ENCODE assay signal across 18 cellular contexts in genomic region chr10:100485841-100486495, GRCh38. TPM values are rescaled to one million over a fixed set of nuclear protein-coding genes. Genes with fewer than 3 reads are reported as not detected.
DNase-seq lines count a peak whose midpoint lies in the region; ATAC-seq and TF ChIP-seq lines count a peak whose summit lies in the region.
"Had no signal": no experiment of that assay in that cellular context is flagged by ENCODE, and none has a peak within 500 bp of the region (broad histone marks: within the 10 kb centered on the region; RNA-seq: fewer than 3 reads in every experiment).

No MANE protein-coding gene starts in this region.

- H2AFZ ChIP-seq in neural progenitor cell (replicated peaks) = no peak overlapping the region

- H3K4me1 ChIP-seq in iPS-18a (ENCODE audit: control insufficient read depth, low read depth, low read length) (peaks cover 32% of the 10 kb centered on the region), neural progenitor cell (peaks cover 52% of the 10 kb centered on the region)

- CTCF ChIA-PET in WTC11 (lab: Charles Lee) = interaction anchor here (0.8 to 10.2 kb wide), 10 partner anchors 8 to 508 kb away, joined by 3 to 134 read pairs (median 4); partner anchors contain the start of genes HIF1AN, SCD and SEC31B
- CTCF ChIA-PET in T-cell (lab: Charles Lee) = interaction anchor here (0.8 to 6.7 kb wide), 5 partner anchors 23 to 38 kb away, joined by 3 to 61 read pairs (median 3); no protein-coding TSS in a partner anchor

- H3K4me3 Mint-ChIP-seq in WTC11 (peak overlapping the region; percentile 56), neural progenitor cell (peak overlapping the region; percentile 60), T-cell (no peak overlapping the region)
- H3K4me3 Mint-ChIP-seq: CD8-positive, alpha-beta T cell; IgD-negative memory B cell had no signal

- H3F3A ChIP-seq in neural progenitor cell (ENCODE audit: low read depth) = peaks cover 55% of the 10 kb centered on the region

- POLR2A ChIA-PET in WTC11 (lab: Charles Lee) = no interaction called here
- POLR2A ChIA-PET in T-cell (lab: Charles Lee) = no interaction called here

- H3K27ac Mint-ChIP-seq in WTC11 = peak overlapping the region; percentile 46; the same call in 1 of the 2 replicates
- peak overlapping the region; percentile 99 for H3K27ac Mint-ChIP-seq in neural progenitor cell
- no peak overlapping the region for H3K27ac Mint-ChIP-seq in T-cell
- H3K27ac Mint-ChIP-seq: CD8-positive, alpha-beta T cell; IgD-negative memory B cell had no signal

- peak overlapping the region; percentile 39 for H3K4me3 ChIP-seq in iPS-18a (ENCODE audit: low read length)
- H3K4me3 ChIP-seq in neural progenitor cell = peak overlapping the region; percentile 26

- no peak for TF ChIP-seq CTCF in WTC11 (IDR thresholded peaks at IDR 0.05)
- TF ChIP-seq CTCF in neural progenitor cell (IDR thresholded peaks at IDR 0.05) = no peak

- H3K27ac ChIP-seq in iPS-18a (ENCODE audit: low read length) (no peak overlapping the region), neural progenitor cell (peak overlapping the region; percentile 98)
- H3K27ac ChIP-seq: 22Rv1 had no signal

- peaks cover 11% of the 10 kb centered on the region for H3K36me3 Mint-ChIP-seq in WTC11
- H3K36me3 Mint-ChIP-seq in neural progenitor cell = peaks cover 35% of the 10 kb centered on the region
- H3K36me3 Mint-ChIP-seq in T-cell = peaks cover 38% of the 10 kb centered on the region

- H3K9me3 Mint-ChIP-seq in WTC11 (no peaks in the 10 kb centered on the region), neural progenitor cell (no peaks in the 10 kb centered on the region), T-cell (no peaks in the 10 kb centered on the region)
- H3K9me3 Mint-ChIP-seq: CD8-positive, alpha-beta T cell had no signal

- H3K27me3 ChIP-seq in iPS-18a (ENCODE audit: control insufficient read depth, insufficient read depth, low read length) (peaks cover 99% of the 10 kb centered on the region), neural progenitor cell (peaks cover 83% of the 10 kb centered on the region)

- H3K9me3 ChIP-seq in iPS-18a (ENCODE audit: control insufficient read depth, low read depth, low read length) (no peaks in the 10 kb centered on the region), neural progenitor cell (ENCODE audit: low read depth) (no peaks in the 10 kb centered on the region)

- H3K27me3 Mint-ChIP-seq in WTC11 (ENCODE audit: low read depth) = peaks cover 100% of the 10 kb centered on the region
- H3K27me3 Mint-ChIP-seq in neural progenitor cell (ENCODE audit: insufficient read depth, low read depth) = peaks cover 21% of the 10 kb centered on the region
- peaks cover 3% of the 10 kb centered on the region in 2 donors for H3K27me3 Mint-ChIP-seq in T-cell

- H3K4me1 Mint-ChIP-seq in WTC11 (peaks cover 47% of the 10 kb centered on the region), neural progenitor cell (peaks cover 68% of the 10 kb centered on the region), T-cell (peaks cover 11 to 22% (median 14%) of the 10 kb centered on the region in 3 donors)

- DNase-seq in NCI-H82 (lab: John Stamatoyannopoulos, UW) = peak; percentile 49
- DNase-seq in NCI-H82 treated with DMSO at 0.1 percent for 48 hours (lab: John Stamatoyannopoulos, UW; ENCODE audit: unreplicated experiment) = no peak
- DNase-seq in WTC11 (ENCODE audit: low spot score) = peak; percentile 54
- peak; percentile 95 for DNase-seq in neural progenitor cell (ENCODE audit: low spot score)
- no peak for DNase-seq in T-cell
- DNase-seq in NCI-H1092 (lab: John Stamatoyannopoulos, UW) = no peak
- DNase-seq: CD8-positive, alpha-beta T cell; DND-41; GF-D8; NCI-H1417 treated with DMSO at 0.1 percent for 48 hours; NCI-H2081; NCI-H510A treated with DMSO at 0.1 percent for 48 hours; OCI-M1; RPMI8226 had no signal

- peak; percentile 61 for ATAC-seq in WTC11
- ATAC-seq in T-cell (replicated peaks in 1 of 4) = no peak
- no peak for ATAC-seq in GM19351 (IDR thresholded peaks at IDR 0.05; ENCODE audit: unreplicated experiment)
- ATAC-seq: CD8-positive, alpha-beta T cell had no signal

- H3K9ac ChIP-seq in iPS-18a (ENCODE audit: low read length) (no peak overlapping the region), neural progenitor cell (no peak overlapping the region)

- peaks cover 14% of the 10 kb centered on the region for H4K20me1 ChIP-seq in neural progenitor cell (ENCODE audit: low read depth)

- H3K4me2 ChIP-seq in neural progenitor cell = peak overlapping the region; percentile 83

- H3K79me2 ChIP-seq in neural progenitor cell (ENCODE audit: low read depth) = peaks cover 4% of the 10 kb centered on the region

- H3K36me3 ChIP-seq in iPS-18a (ENCODE audit: control insufficient read depth, low read depth, low read length) (no peaks in the 10 kb centered on the region), neural progenitor cell (no peaks in the 10 kb centered on the region)

TF ChIP-seq in WTC11, 78 proteins besides CTCF, POLR2A, EP300 and RAD21:
- 0 out of 2 replicates have a peak, but pooled peaks have one; percentile 8 for TF ChIP-seq TEAD1 (CRISPR knock-in tag; IDR thresholded peaks at IDR 0.05)
- TF ChIP-seq SP1 (CRISPR knock-in tag; conservative IDR thresholded peaks at IDR 0.05) = no peak
- TF ChIP-seq MAX (CRISPR knock-in tag; IDR thresholded peaks at IDR 0.05) = 0 out of 2 replicates have a peak, but pooled peaks have one; percentile 30
- no peak for TF ChIP-seq PRRX2 (CRISPR knock-in tag; IDR thresholded peaks at IDR 0.05)
- no peak for TF ChIP-seq MXD4 (CRISPR knock-in tag; IDR thresholded peaks at IDR 0.05; ENCODE audit: borderline replicate concordance)

RNA-seq across cellular contexts. Expression of gene WNT8B, which starts 23.2 kb away (rescaled TPM):
- total RNA-seq in WTC11 (2021) (0.68 to 1.1 TPM (median 0.85 TPM) in 3 replicates), neural progenitor cell (ENCODE audit: low replicate concordance) (5.8 and 9.0 TPM in 2 replicates), T-cell (under 1 TPM in 2 of 5 donors, not detected in 3; 0.20 to 0.23 TPM)
- total RNA-seq: CD8-positive, alpha-beta T cell had no signal

RNA-seq across cellular contexts. Expression of gene SEC31B, which starts 33.7 kb away (rescaled TPM):
- total RNA-seq in WTC11 (2021) (6.4 to 7.9 TPM (median 6.7 TPM) in 3 replicates), neural progenitor cell (ENCODE audit: low replicate concordance) (8.8 and 11.6 TPM in 2 replicates), T-cell (10 to 100 TPM; 47.6 to 80.6 (median 50.2) TPM)

RNA-seq across cellular contexts. Expression of gene NDUFB8, which starts 43.7 kb away (rescaled TPM):
- total RNA-seq in WTC11 (2021) (206 to 221 TPM (median 210 TPM) in 3 replicates), neural progenitor cell (ENCODE audit: low replicate concordance) (124 and 144 TPM in 2 replicates), T-cell (100 to 1,000 TPM; 138 to 175 (median 166) TPM)

RNA-seq across cellular contexts. Expression of gene HIF1AN, which starts 49.8 kb away (rescaled TPM):
- total RNA-seq in WTC11 (2021) = 49.9 to 58.3 TPM (median 53.9 TPM) in 3 replicates
- total RNA-seq in neural progenitor cell (ENCODE audit: low replicate concordance) = 24.2 and 26.4 TPM in 2 replicates
- 10 to 100 TPM; 40.9 to 53.4 (median 51.9) TPM for total RNA-seq in T-cell

Comparison
In these comparisons a context has a peak if more than half of its experiments do, and no peak if none do; other contexts are left out.
1. DNase-seq: peak in NCI-H82 (single experiment), WTC11 (single experiment) and neural progenitor cell (single experiment); none in NCI-H82 treated with DMSO at 0.1 percent for 48 hours (single experiment), T-cell (0 of 34) and NCI-H1092 (single experiment).
2. H3K27ac Mint-ChIP-seq: peak in WTC11 (single experiment) and neural progenitor cell (single experiment); none in T-cell (0 of 2).
3. H3K4me3 Mint-ChIP-seq: peak in WTC11 (single experiment) and neural progenitor cell (single experiment); none in T-cell (0 of 3).